Comparison of ENCODE assay signal across 1 cellular context in genomic region chr13:110433014-110433413, GRCh38.
TF ChIP-seq lines count a peak whose summit lies in the region.

No MANE protein-coding gene starts in this region.

TF ChIP-seq in SK-N-SH treated with all-trans-retinoic acid at 6 μM for 48 hours, 23 proteins besides CTCF, POLR2A, EP300 and RAD21 (continued from another document):
- TF ChIP-seq TSHZ2 (CRISPR knock-in tag; IDR thresholded peaks at IDR 0.05) (no peak), ESRRG (CRISPR knock-in tag; IDR thresholded peaks at IDR 0.05) (no peak), GLIS3 (CRISPR knock-in tag; IDR thresholded peaks at IDR 0.05) (no peak)
